20 cellular contexts compared by ENCODE assay signal in the genomic region with DNA sequence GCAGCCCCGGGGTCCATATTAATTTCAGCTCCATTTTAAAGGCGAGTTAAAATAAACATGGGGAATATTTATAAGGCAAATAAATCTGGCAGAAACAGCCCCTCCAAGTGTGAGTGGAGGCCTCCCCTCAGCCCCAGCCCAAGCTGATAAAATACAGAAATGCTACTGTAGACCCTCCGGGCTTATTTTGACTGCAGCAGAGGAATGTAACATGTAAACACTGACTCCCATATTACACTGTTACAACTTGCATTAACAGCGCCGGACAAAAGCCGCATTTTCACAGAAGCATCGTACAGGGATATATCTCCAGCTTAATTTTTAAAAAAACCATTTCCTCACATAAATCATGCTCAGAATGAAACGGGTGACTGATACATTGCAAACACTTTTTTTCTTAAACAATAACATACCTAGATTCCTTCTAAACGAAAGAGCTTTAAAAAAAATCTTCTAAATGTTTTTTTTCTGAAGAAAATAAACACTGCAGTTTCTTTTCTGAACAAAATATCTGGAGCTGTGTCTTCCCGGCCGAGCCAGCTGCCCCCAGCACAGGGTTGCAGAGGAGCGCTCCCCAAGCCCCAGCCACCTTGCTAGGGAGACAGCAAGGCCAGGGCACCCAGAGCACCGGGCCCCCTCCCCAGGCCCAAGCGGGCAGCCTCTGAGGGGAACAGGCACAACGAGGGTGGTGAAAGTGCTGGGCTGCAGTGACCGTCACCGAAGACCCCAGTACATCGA.
"Had no signal": no experiment of that assay in that cellular context is flagged by ENCODE, and none has a peak within 500 bp of the region (broad histone marks: within the 10 kb centered on the region; RNA-seq: fewer than 3 reads in every experiment).

No MANE protein-coding gene starts in this region.

- H3K79me2 ChIP-seq: parathyroid adenoma had no signal

- H3K36me3 ChIP-seq: breast epithelium, colonic mucosa had no signal

- H3K9me3 ChIP-seq: breast epithelium, colonic mucosa, left ventricle myocardium inferior, neutrophil had no signal

- H3K4me3 ChIP-seq: breast epithelium, colonic mucosa, dorsolateral prefrontal cortex, left ventricle myocardium inferior had no signal

- DNase-seq: activated B cell treated with CpG ODN at 0.5 μM for 24 hours; activated CD4-positive, alpha-beta T cell treated with anti-CD3 and anti-CD28 coated beads for 36 hours; activated CD4-positive, alpha-beta T cell treated with anti-CD3 and anti-CD28 coated beads, Interleukin-2, amount 50 U/mL, for 48 hours; activated naive CD4-positive, alpha-beta T cell treated with Interleukin-2 at 50 U/mL for 16 hours; activated naive CD8-positive, alpha-beta T cell treated with anti-CD3 and anti-CD28 coated beads for 36 hours; activated T-cell treated with anti-CD3 and anti-CD28 coated beads, Interleukin-2, amount 50 U/mL, for 48 hours; colonic mucosa; kidney; left ventricle myocardium inferior; natural killer cell; stimulated activated CD4-positive, alpha-beta T cell treated with anti-CD3 and anti-CD28 coated beads, Interleukin-12 subunit alpha, Interleukin-12 subunit beta, amount 100 ng/mL, for 4 hours; stimulated activated CD4-positive, alpha-beta T cell treated with anti-CD3 and anti-CD28 coated beads, Interleukin-4, amount 100 ng/mL, for 4 hours; stimulated activated naive CD8-positive, alpha-beta T cell treated with anti-CD3 and anti-CD28 coated beads, Interleukin-15, Interleukin-2, amounts not matched to agents 100 U/mL and 50 U/mL, for 24 hours; T1000 had no signal

- H3K27ac ChIP-seq: breast epithelium, colonic mucosa, epithelial cell of prostate, left ventricle myocardium inferior, neutrophil, parathyroid adenoma had no signal

- H3K27me3 ChIP-seq: breast epithelium, colonic mucosa, dorsolateral prefrontal cortex, neutrophil had no signal

- ATAC-seq: activated CD4-positive, alpha-beta T cell treated with anti-CD3 and anti-CD28 coated beads for 36 hours; natural killer cell; right cardiac atrium; stimulated activated naive CD8-positive, alpha-beta T cell treated with anti-CD3 and anti-CD28 coated beads, Interleukin-15, Interleukin-2, amounts not matched to agents 100 U/mL and 50 U/mL, for 24 hours had no signal

- H3K4me1 ChIP-seq: breast epithelium, colonic mucosa, left ventricle myocardium inferior, parathyroid adenoma had no signal

- H2AFZ ChIP-seq: parathyroid adenoma had no signal
